ENCODE assay signal across 16 cellular contexts in the genomic region with DNA sequence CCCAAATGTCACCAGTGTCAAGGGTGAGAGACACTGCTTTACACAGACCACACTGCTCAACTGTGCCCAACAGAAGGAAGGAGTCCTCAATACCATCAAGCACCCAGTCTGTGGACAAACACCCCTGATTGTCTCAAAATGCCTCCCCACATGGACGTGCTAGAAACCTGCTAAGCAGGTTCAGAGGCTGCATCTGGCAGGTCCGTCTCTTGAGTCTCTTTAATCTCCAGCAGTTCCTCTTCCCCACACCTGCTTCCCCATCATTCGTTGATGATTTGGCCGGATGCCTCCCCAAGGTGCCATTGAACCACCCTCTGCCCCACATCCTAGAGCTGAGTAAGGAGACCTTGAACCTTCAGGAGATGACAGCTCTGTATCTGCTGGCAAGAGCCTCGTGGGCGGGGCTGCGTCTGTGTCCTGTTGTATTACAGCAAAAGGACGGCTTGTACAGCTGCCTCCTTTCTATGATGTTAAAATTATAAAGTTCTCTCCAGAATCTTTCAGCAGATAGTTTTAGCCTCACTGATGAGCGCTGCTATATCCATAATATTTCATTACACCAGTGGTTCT.
DNase-seq lines count a peak whose midpoint lies in the region; ATAC-seq and TF ChIP-seq lines count a peak whose summit lies in the region.
"Had no signal": no experiment of that assay in that cellular context is flagged by ENCODE, and none has a peak within 500 bp of the region (broad histone marks: within the 10 kb centered on the region; RNA-seq: fewer than 3 reads in every experiment).

No MANE protein-coding gene starts in this region.

- no peaks in the 10 kb centered on the region for H3K9me2 ChIP-seq in GM23248 (ENCODE audit: insufficient read depth)

- no peaks in the 10 kb centered on the region for H3F3A ChIP-seq in GM23248 (ENCODE audit: insufficient read depth)

- ATAC-seq in gastrocnemius medialis, result peak in 1 of 2 donors; percentile 34
- ATAC-seq: GM12878 had no signal

- no peaks in the 10 kb centered on the region for H3K27me3 Mint-ChIP-seq in activated T-helper 2 cell treated with anti-CD3 and anti-CD28 coated beads, Interferon-gamma antibody, Interleukin-2, Interleukin-4, amounts not matched to agents 10 μg/mL and 5 μg/mL and 100 μg/mL, durations not matched to agents 14 hours and 24 hours and 36 hours (ENCODE audit: low read depth)
- H3K27me3 Mint-ChIP-seq in activated CD4-positive, alpha-beta memory T cell treated with anti-CD3 and anti-CD28 coated beads, Interleukin-2, amount 10 ng/mL, durations not matched to agents 7 days and 5 days, result no peaks in the 10 kb centered on the region

- in situ Hi-C loops in gastrocnemius medialis (cut with MboI; ENCODE audit: low sequenced_read_pairs in 4 of 4) (no loop called here), GM23248 (cut with MboI) (no loop called here)

- POLR2A ChIA-PET in activated CD4-positive, alpha-beta memory T cell treated with anti-CD3 and anti-CD28 coated beads, Interleukin-2, amount 10 ng/mL, durations not matched to agents 7 days and 5 days (lab: Charles Lee), result interaction anchor here (1.5 kb wide), 1 partner anchor 9 kb away, joined by 3 read pairs; no protein-coding TSS in a partner anchor

- no peaks in the 10 kb centered on the region for H3K4me1 Mint-ChIP-seq in activated T-helper 2 cell treated with anti-CD3 and anti-CD28 coated beads, Interferon-gamma antibody, Interleukin-2, Interleukin-4, amounts not matched to agents 10 μg/mL and 5 μg/mL and 100 μg/mL, durations not matched to agents 14 hours and 24 hours and 36 hours (ENCODE audit: low read depth)
- no peaks in the 10 kb centered on the region for H3K4me1 Mint-ChIP-seq in activated CD4-positive, alpha-beta memory T cell treated with anti-CD3 and anti-CD28 coated beads, Interleukin-2, amount 10 ng/mL, durations not matched to agents 7 days and 5 days

- H3K9me3 ChIP-seq in gastrocnemius medialis (no peaks in the 10 kb centered on the region), GM23248 (ENCODE audit: low read depth) (no peaks in the 10 kb centered on the region)

- H3K9me3 Mint-ChIP-seq in activated T-helper 2 cell treated with anti-CD3 and anti-CD28 coated beads, Interferon-gamma antibody, Interleukin-2, Interleukin-4, amounts not matched to agents 10 μg/mL and 5 μg/mL and 100 μg/mL, durations not matched to agents 14 hours and 24 hours and 36 hours, result no peaks in the 10 kb centered on the region
- no peaks in the 10 kb centered on the region for H3K9me3 Mint-ChIP-seq in activated CD4-positive, alpha-beta memory T cell treated with anti-CD3 and anti-CD28 coated beads, Interleukin-2, amount 10 ng/mL, durations not matched to agents 7 days and 5 days

- intact Hi-C loops in activated T-helper 2 cell treated with anti-CD3 and anti-CD28 coated beads, Interferon-gamma antibody, Interleukin-2, Interleukin-4, amounts not matched to agents 10 μg/mL and 5 μg/mL and 100 μg/mL, durations not matched to agents 14 hours and 24 hours and 36 hours (cut with micrococcal nuclease), result no loop called here
- intact Hi-C loops in gastrocnemius medialis (cut with DNase I; ENCODE audit: low total_unique reads), result no loop called here

- H3K36me3 Mint-ChIP-seq in activated T-helper 2 cell treated with anti-CD3 and anti-CD28 coated beads, Interferon-gamma antibody, Interleukin-2, Interleukin-4, amounts not matched to agents 10 μg/mL and 5 μg/mL and 100 μg/mL, durations not matched to agents 14 hours and 24 hours and 36 hours (ENCODE audit: low read depth), result peaks cover 46% of the 10 kb centered on the region
- peaks cover 79% of the 10 kb centered on the region for H3K36me3 Mint-ChIP-seq in activated CD4-positive, alpha-beta memory T cell treated with anti-CD3 and anti-CD28 coated beads, Interleukin-2, amount 10 ng/mL, durations not matched to agents 7 days and 5 days (ENCODE audit: low read depth)

- no peak overlapping the region for H3K4me3 ChIP-seq in gastrocnemius medialis
- H3K4me3 ChIP-seq in GM23248, result no peak overlapping the region
- H3K4me3 ChIP-seq: GM12878 had no signal

- H3K27ac ChIP-seq in gastrocnemius medialis (peak overlapping the region in 3 of 4 donors; percentile 18 to 57 (median 32)), GM23248 (no peak overlapping the region)
- H3K27ac ChIP-seq: C4-2B had no signal

- no peaks in the 10 kb centered on the region for H4K20me1 ChIP-seq in GM23248 (ENCODE audit: insufficient read depth)

- H3K4me2 ChIP-seq in GM23248 (ENCODE audit: unreplicated experiment), result no peak overlapping the region

- no peaks in the 10 kb centered on the region for H3K79me2 ChIP-seq in GM23248 (ENCODE audit: insufficient read depth)

- H3K27ac Mint-ChIP-seq in activated T-helper 2 cell treated with anti-CD3 and anti-CD28 coated beads, Interferon-gamma antibody, Interleukin-2, Interleukin-4, amounts not matched to agents 10 μg/mL and 5 μg/mL and 100 μg/mL, durations not matched to agents 14 hours and 24 hours and 36 hours, result peak overlapping the region; percentile 8
- no peak overlapping the region for H3K27ac Mint-ChIP-seq in activated CD4-positive, alpha-beta memory T cell treated with anti-CD3 and anti-CD28 coated beads, Interleukin-2, amount 10 ng/mL, durations not matched to agents 7 days and 5 days

- no peak overlapping the region for H3K4me3 Mint-ChIP-seq in activated T-helper 2 cell treated with anti-CD3 and anti-CD28 coated beads, Interferon-gamma antibody, Interleukin-2, Interleukin-4, amounts not matched to agents 10 μg/mL and 5 μg/mL and 100 μg/mL, durations not matched to agents 14 hours and 24 hours and 36 hours (ENCODE audit: low read depth)
- no peak overlapping the region for H3K4me3 Mint-ChIP-seq in activated CD4-positive, alpha-beta memory T cell treated with anti-CD3 and anti-CD28 coated beads, Interleukin-2, amount 10 ng/mL, durations not matched to agents 7 days and 5 days

- no peak overlapping the region for H3K9ac ChIP-seq in GM23248

- TF ChIP-seq CTCF in gastrocnemius medialis (IDR thresholded peaks at IDR 0.05 in 4 of 5, conservative IDR thresholded peaks at IDR 0.05 in 1 of 5), result no peak

- DNase-seq in NCI-H748 (lab: John Stamatoyannopoulos, UW; ENCODE audit: unreplicated experiment) (peak; percentile 62), NCI-H748 treated with DMSO at 0.1 percent for 48 hours (lab: John Stamatoyannopoulos, UW) (no peak), NCI-H1105 (lab: John Stamatoyannopoulos, UW) (peak; percentile 30), gastrocnemius medialis (no peak), GM23248 (no peak)
- DNase-seq in activated T-helper 2 cell treated with anti-CD3 and anti-CD28 coated beads, Interferon-gamma antibody, Interleukin-2, Interleukin-4, amounts not matched to agents 10 μg/mL and 5 μg/mL and 100 μg/mL, durations not matched to agents 14 hours and 24 hours and 36 hours (ENCODE audit: low spot score), result no peak
- no peak for DNase-seq in activated CD4-positive, alpha-beta T cell treated with anti-CD3 and anti-CD28 coated beads for 48 hours
- no peak for DNase-seq in activated CD4-positive, alpha-beta memory T cell treated with anti-CD3 and anti-CD28 coated beads, Interleukin-2, amount 10 ng/mL, durations not matched to agents 7 days and 5 days
- DNase-seq: 8988T, activated gamma-delta T cell, dermis blood vessel endothelial cell, IMR-90, NCI-H2227 treated with DMSO at 0.1 percent for 48 hours, retina had no signal

- no peak overlapping the region for H2AFZ ChIP-seq in GM23248

- WGBS in GM23248 (ENCODE audit: low coverage in 1 of 2, low lambda C conversion rate in 2 of 2, missing lambda C conversion rate in 2 of 2), 2 experiments, result 75 to 84% methylated on average over 9 of the region's 9 CpGs

- peaks cover 0 to 21% of the 10 kb centered on the region in 2 donors for H3K36me3 ChIP-seq in gastrocnemius medialis
- no peaks in the 10 kb centered on the region for H3K36me3 ChIP-seq in GM23248 (ENCODE audit: low read depth)

- H3K4me1 ChIP-seq in gastrocnemius medialis (no peaks in the 10 kb centered on the region), GM23248 (ENCODE audit: insufficient read depth) (no peaks in the 10 kb centered on the region)

- CTCF ChIA-PET in activated CD4-positive, alpha-beta memory T cell treated with anti-CD3 and anti-CD28 coated beads, Interleukin-2, amount 10 ng/mL, durations not matched to agents 7 days and 5 days (lab: Charles Lee), result interaction anchor here (0.8 to 1.3 kb wide), 2 partner anchors 9 to 13 kb away, joined by 3 read pairs; no protein-coding TSS in a partner anchor

- no peak for TF ChIP-seq POLR2A in gastrocnemius medialis (IDR thresholded peaks at IDR 0.05)

- H3K27me3 ChIP-seq in gastrocnemius medialis (no peaks in the 10 kb centered on the region), GM23248 (replicated peaks; ENCODE audit: insufficient read depth) (no peaks in the 10 kb centered on the region)

Comparison
In these comparisons a context has a peak if more than half of its experiments do, and no peak if none do; other contexts are left out.
1. DNase-seq: peak in NCI-H748 (single experiment) and NCI-H1105 (single experiment); none in NCI-H748 treated with DMSO at 0.1 percent for 48 hours (single experiment), activated T-helper 2 cell treated with anti-CD3 and anti-CD28 coated beads, Interferon-gamma antibody, Interleukin-2, Interleukin-4, amounts not matched to agents 10 μg/mL and 5 μg/mL and 100 μg/mL, durations not matched to agents 14 hours and 24 hours and 36 hours (single experiment), gastrocnemius medialis (0 of 2), activated CD4-positive, alpha-beta T cell treated with anti-CD3 and anti-CD28 coated beads for 48 hours (single experiment), GM23248 (single experiment) and activated CD4-positive, alpha-beta memory T cell treated with anti-CD3 and anti-CD28 coated beads, Interleukin-2, amount 10 ng/mL, durations not matched to agents 7 days and 5 days (single experiment).